2 cellular contexts compared by ENCODE assay signal in genomic region chr3:165919284-165919683, GRCh38.
TF ChIP-seq lines count a peak whose summit lies in the region.

No MANE protein-coding gene starts in this region.

TF ChIP-seq in GM23338, 12 proteins besides CTCF, POLR2A, EP300 and RAD21:
- TF ChIP-seq NANOG (IDR thresholded peaks at IDR 0.05; ENCODE audit: borderline replicate concordance) (no peak), ZNF114 (CRISPR knock-in tag; IDR thresholded peaks at IDR 0.05) (no peak), CREB1 (CRISPR knock-in tag; IDR thresholded peaks at IDR 0.05; ENCODE audit: low read depth) (no peak), STAT1 (IDR thresholded peaks at IDR 0.05; ENCODE audit: unreplicated experiment) (no peak), POLR2AphosphoS5 (IDR thresholded peaks at IDR 0.05; ENCODE audit: low read depth) (no peak), ZNF331 (CRISPR knock-in tag; IDR thresholded peaks at IDR 0.05; ENCODE audit: low read depth) (no peak), JUNB (IDR thresholded peaks at IDR 0.05; ENCODE audit: unreplicated experiment) (no peak), EZH2phosphoT487 (IDR thresholded peaks at IDR 0.05; ENCODE audit: unreplicated experiment) (no peak), EZH2 (IDR thresholded peaks at IDR 0.05; ENCODE audit: low read depth, unreplicated experiment) (no peak)
- TF ChIP-seq, protein P1, sequence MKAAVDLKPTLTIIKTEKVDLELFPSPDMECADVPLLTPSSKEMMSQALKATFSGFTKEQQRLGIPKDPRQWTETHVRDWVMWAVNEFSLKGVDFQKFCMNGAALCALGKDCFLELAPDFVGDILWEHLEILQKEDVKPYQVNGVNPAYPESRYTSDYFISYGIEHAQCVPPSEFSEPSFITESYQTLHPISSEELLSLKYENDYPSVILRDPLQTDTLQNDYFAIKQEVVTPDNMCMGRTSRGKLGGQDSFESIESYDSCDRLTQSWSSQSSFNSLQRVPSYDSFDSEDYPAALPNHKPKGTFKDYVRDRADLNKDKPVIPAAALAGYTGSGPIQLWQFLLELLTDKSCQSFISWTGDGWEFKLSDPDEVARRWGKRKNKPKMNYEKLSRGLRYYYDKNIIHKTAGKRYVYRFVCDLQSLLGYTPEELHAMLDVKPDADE (IDR thresholded peaks at IDR 0.05) = no peak
- TF ChIP-seq, protein P2, sequence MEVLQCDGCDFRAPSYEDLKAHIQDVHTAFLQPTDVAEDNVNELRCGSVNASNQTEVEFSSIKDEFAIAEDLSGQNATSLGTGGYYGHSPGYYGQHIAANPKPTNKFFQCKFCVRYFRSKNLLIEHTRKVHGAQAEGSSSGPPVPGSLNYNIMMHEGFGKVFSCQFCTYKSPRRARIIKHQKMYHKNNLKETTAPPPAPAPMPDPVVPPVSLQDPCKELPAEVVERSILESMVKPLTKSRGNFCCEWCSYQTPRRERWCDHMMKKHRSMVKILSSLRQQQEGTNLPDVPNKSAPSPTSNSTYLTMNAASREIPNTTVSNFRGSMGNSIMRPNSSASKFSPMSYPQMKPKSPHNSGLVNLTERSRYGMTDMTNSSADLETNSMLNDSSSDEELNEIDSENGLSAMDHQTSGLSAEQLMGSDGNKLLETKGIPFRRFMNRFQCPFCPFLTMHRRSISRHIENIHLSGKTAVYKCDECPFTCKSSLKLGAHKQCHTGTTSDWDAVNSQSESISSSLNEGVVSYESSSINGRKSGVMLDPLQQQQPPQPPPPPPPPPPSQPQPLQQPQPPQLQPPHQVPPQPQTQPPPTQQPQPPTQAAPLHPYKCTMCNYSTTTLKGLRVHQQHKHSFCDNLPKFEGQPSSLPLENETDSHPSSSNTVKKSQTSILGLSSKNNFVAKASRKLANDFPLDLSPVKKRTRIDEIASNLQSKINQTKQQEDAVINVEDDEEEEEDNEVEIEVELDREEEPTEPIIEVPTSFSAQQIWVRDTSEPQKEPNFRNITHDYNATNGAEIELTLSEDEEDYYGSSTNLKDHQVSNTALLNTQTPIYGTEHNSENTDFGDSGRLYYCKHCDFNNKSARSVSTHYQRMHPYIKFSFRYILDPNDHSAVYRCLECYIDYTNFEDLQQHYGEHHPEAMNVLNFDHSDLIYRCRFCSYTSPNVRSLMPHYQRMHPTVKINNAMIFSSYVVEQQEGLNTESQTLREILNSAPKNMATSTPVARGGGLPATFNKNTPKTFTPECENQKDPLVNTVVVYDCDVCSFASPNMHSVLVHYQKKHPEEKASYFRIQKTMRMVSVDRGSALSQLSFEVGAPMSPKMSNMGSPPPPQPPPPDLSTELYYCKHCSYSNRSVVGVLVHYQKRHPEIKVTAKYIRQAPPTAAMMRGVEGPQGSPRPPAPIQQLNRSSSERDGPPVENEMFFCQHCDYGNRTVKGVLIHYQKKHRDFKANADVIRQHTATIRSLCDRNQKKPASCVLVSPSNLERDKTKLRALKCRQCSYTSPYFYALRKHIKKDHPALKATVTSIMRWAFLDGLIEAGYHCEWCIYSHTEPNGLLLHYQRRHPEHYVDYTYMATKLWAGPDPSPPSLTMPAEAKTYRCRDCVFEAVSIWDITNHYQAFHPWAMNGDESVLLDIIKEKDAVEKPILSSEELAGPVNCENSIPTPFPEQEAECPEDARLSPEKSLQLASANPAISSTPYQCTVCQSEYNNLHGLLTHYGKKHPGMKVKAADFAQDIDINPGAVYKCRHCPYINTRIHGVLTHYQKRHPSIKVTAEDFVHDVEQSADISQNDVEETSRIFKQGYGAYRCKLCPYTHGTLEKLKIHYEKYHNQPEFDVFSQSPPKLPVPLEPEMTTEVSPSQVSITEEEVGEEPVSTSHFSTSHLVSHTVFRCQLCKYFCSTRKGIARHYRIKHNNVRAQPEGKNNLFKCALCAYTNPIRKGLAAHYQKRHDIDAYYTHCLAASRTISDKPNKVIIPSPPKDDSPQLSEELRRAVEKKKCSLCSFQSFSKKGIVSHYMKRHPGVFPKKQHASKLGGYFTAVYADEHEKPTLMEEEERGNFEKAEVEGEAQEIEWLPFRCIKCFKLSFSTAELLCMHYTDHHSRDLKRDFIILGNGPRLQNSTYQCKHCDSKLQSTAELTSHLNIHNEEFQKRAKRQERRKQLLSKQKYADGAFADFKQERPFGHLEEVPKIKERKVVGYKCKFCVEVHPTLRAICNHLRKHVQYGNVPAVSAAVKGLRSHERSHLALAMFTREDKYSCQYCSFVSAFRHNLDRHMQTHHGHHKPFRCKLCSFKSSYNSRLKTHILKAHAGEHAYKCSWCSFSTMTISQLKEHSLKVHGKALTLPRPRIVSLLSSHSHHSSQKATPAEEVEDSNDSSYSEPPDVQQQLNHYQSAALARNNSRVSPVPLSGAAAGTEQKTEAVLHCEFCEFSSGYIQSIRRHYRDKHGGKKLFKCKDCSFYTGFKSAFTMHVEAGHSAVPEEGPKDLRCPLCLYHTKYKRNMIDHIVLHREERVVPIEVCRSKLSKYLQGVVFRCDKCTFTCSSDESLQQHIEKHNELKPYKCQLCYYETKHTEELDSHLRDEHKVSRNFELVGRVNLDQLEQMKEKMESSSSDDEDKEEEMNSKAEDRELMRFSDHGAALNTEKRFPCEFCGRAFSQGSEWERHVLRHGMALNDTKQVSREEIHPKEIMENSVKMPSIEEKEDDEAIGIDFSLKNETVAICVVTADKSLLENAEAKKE (CRISPR knock-in tag; IDR thresholded peaks at IDR 0.05) = no peak
- TF ChIP-seq, protein P3, sequence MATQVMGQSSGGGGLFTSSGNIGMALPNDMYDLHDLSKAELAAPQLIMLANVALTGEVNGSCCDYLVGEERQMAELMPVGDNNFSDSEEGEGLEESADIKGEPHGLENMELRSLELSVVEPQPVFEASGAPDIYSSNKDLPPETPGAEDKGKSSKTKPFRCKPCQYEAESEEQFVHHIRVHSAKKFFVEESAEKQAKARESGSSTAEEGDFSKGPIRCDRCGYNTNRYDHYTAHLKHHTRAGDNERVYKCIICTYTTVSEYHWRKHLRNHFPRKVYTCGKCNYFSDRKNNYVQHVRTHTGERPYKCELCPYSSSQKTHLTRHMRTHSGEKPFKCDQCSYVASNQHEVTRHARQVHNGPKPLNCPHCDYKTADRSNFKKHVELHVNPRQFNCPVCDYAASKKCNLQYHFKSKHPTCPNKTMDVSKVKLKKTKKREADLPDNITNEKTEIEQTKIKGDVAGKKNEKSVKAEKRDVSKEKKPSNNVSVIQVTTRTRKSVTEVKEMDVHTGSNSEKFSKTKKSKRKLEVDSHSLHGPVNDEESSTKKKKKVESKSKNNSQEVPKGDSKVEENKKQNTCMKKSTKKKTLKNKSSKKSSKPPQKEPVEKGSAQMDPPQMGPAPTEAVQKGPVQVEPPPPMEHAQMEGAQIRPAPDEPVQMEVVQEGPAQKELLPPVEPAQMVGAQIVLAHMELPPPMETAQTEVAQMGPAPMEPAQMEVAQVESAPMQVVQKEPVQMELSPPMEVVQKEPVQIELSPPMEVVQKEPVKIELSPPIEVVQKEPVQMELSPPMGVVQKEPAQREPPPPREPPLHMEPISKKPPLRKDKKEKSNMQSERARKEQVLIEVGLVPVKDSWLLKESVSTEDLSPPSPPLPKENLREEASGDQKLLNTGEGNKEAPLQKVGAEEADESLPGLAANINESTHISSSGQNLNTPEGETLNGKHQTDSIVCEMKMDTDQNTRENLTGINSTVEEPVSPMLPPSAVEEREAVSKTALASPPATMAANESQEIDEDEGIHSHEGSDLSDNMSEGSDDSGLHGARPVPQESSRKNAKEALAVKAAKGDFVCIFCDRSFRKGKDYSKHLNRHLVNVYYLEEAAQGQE (IDR thresholded peaks at IDR 0.05; ENCODE audit: unreplicated experiment) = no peak
TF ChIP-seq in GM23338: peak in this region for 0.

TF ChIP-seq in K562, 482 proteins besides CTCF, POLR2A, EP300 and RAD21:
- TF ChIP-seq MXI1 (IDR thresholded peaks at IDR 0.05; ENCODE audit: low read depth, low read length) (no peak), NFE2 (IDR thresholded peaks at IDR 0.05; ENCODE audit: low read depth) (peak; percentile 36; the same call in 1 of the 2 replicates), CBFA2T3 (IDR thresholded peaks at IDR 0.05) (peak; percentile 9; the same call in 1 of the 2 replicates), ETV1 (tag; conservative IDR thresholded peaks at IDR 0.05; ENCODE audit: low read depth) (peak; percentile 72), PKNOX1 (IDR thresholded peaks at IDR 0.05) (peak; percentile 68), KDM1A (IDR thresholded peaks at IDR 0.05) (0 out of 4 replicates have a peak, but pooled peaks of 1 of the 2 experiments have one; percentile 15), ZNF324 (CRISPR knock-in tag; IDR thresholded peaks at IDR 0.05) (no peak), ATF7 (IDR thresholded peaks at IDR 0.05) (no peak), ZNF217 (CRISPR knock-in tag; IDR thresholded peaks at IDR 0.05) (no peak), MEIS2 (IDR thresholded peaks at IDR 0.05; ENCODE audit: partially characterized antibody) (peak; percentile 91), BRD9 (IDR thresholded peaks at IDR 0.05; ENCODE audit: low read depth, partially characterized antibody) (peak; percentile 10), FOXK2 (conservative IDR thresholded peaks at IDR 0.05 in 1 of 2, IDR thresholded peaks at IDR 0.05 in 1 of 2; ENCODE audit: low read depth in 2 of 2) (0 out of 4 replicates have a peak, but pooled peaks of 1 of the 2 experiments have one; percentile 18), NFRKB (IDR thresholded peaks at IDR 0.05; ENCODE audit: low read depth) (peak; percentile 39; the same call in 1 of the 2 replicates), TGIF2 (CRISPR knock-in tag; IDR thresholded peaks at IDR 0.05) (no peak)
- TF ChIP-seq, protein P4, sequence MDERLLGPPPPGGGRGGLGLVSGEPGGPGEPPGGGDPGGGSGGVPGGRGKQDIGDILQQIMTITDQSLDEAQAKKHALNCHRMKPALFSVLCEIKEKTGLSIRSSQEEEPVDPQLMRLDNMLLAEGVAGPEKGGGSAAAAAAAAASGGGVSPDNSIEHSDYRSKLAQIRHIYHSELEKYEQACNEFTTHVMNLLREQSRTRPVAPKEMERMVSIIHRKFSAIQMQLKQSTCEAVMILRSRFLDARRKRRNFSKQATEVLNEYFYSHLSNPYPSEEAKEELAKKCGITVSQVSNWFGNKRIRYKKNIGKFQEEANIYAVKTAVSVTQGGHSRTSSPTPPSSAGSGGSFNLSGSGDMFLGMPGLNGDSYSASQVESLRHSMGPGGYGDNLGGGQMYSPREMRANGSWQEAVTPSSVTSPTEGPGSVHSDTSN (CRISPR knock-in tag; IDR thresholded peaks at IDR 0.05; ENCODE audit: low read depth) = no peak
- TF ChIP-seq, protein P4 (tag; conservative IDR thresholded peaks at IDR 0.05; ENCODE audit: low read depth) = peak; percentile 89
- TF ChIP-seq, protein P5, sequence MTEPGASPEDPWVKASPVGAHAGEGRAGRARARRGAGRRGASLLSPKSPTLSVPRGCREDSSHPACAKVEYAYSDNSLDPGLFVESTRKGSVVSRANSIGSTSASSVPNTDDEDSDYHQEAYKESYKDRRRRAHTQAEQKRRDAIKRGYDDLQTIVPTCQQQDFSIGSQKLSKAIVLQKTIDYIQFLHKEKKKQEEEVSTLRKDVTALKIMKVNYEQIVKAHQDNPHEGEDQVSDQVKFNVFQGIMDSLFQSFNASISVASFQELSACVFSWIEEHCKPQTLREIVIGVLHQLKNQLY (CRISPR knock-in tag; conservative IDR thresholded peaks at IDR 0.05) = no peak
TF ChIP-seq in K562: peak in this region for 10.
